In genomic region chr2:161166538-161167409, GRCh38 we compare ENCODE assay signal across 9 cellular contexts. TPM values are rescaled to one million over a fixed set of nuclear protein-coding genes. Genes with fewer than 3 reads are reported as not detected.
DNase-seq lines count a peak whose midpoint lies in the region; ATAC-seq and TF ChIP-seq lines count a peak whose summit lies in the region.
"Had no signal": no experiment of that assay in that cellular context is flagged by ENCODE, and none has a peak within 500 bp of the region (broad histone marks: within the 10 kb centered on the region; RNA-seq: fewer than 3 reads in every experiment).

No MANE protein-coding gene starts in this region.

- intact Hi-C loops in Calu3 (cut with micrococcal nuclease; ENCODE audit: unreplicated experiment), result no loop called here

- H3K27me3 Mint-ChIP-seq in Calu3 (ENCODE audit: unreplicated experiment), result no peaks in the 10 kb centered on the region

- H3K27ac Mint-ChIP-seq in Calu3 (ENCODE audit: unreplicated experiment), result no peak overlapping the region

- peaks cover 0 to 47% (median 9%) of the 10 kb centered on the region in 11 experiments; a peak in 7 of 22 replicates for H4K20me1 ChIP-seq in BLaER1 treated with 17β-estradiol and CSF1 and Interleukin-3, amounts not matched to agents 10 nM and 100 nM

- no peak for TF ChIP-seq CTCF in HL-60 (IDR thresholded peaks at IDR 0.05; ENCODE audit: insufficient read depth, low read length)
- no peak for TF ChIP-seq CTCF in Calu3 (IDR thresholded peaks at IDR 0.05; ENCODE audit: unreplicated experiment)

- peak overlapping the region in 3 of 11 experiments; percentile 12 to 66 (median 40); a peak in 5 of 22 replicates for H3K9ac ChIP-seq in BLaER1 treated with 17β-estradiol and CSF1 and Interleukin-3, amounts not matched to agents 10 nM and 100 nM

- H3K9me3 ChIP-seq in BLaER1 treated with 17β-estradiol and CSF1 and Interleukin-3, amounts not matched to agents 10 nM and 100 nM (replicated peaks in 1 of 11), result peaks cover 0 to 27% (median 3%) of the 10 kb centered on the region in 11 experiments; a peak in 7 of 22 replicates
- H3K9me3 ChIP-seq: thoracic aorta had no signal

- H3K4me2 ChIP-seq in BLaER1 treated with 17β-estradiol and CSF1 and Interleukin-3, amounts not matched to agents 10 nM and 100 nM, result peak overlapping the region in 8 of 11 experiments; percentile 3 to 86 (median 70); a peak in 14 of 22 replicates

- H3K27ac ChIP-seq in BLaER1 treated with 17β-estradiol and CSF1 and Interleukin-3, amounts not matched to agents 10 nM and 100 nM, result peak overlapping the region in 8 of 11 experiments; percentile 4 to 86 (median 74); a peak in 15 of 22 replicates
- H3K27ac ChIP-seq in HL-60 (replicated peaks), result peak overlapping the region; percentile 56
- H3K27ac ChIP-seq: thoracic aorta had no signal

- ATAC-seq in GM21381 (IDR thresholded peaks at IDR 0.05; ENCODE audit: unreplicated experiment), result peak; percentile 78

- H3K4me3 Mint-ChIP-seq in Calu3 (ENCODE audit: low read depth, unreplicated experiment), result no peak overlapping the region

- BruUV-seq in Calu3 (replicated peaks; lab: Mats Ljungman, UMichigan), result no TSS peak

- DNase-seq in HL-60 (ENCODE audit: low read depth in 1 of 2, low spot score in 1 of 2), result no peak
- DNase-seq in activated naive CD4-positive, alpha-beta T cell treated with Interleukin-2 at 50 U/mL for 16 hours, result peak; percentile 74
- peak; percentile 33 for DNase-seq in stimulated activated CD4-positive, alpha-beta T cell treated with anti-CD3 and anti-CD28 coated beads, Interleukin-2, amount 100 ng/mL, for 4 hours (ENCODE audit: low read depth)
- no peak for DNase-seq in Kasumi-1 (lab: John Stamatoyannopoulos, UW)
- DNase-seq in Calu3, result no peak
- no peak for DNase-seq in DMS153 (lab: John Stamatoyannopoulos, UW)

- H3K36me3 Mint-ChIP-seq in Calu3 (ENCODE audit: insufficient read depth, unreplicated experiment), result peaks cover 47% of the 10 kb centered on the region

- H3K27me3 ChIP-seq in BLaER1 treated with 17β-estradiol and CSF1 and Interleukin-3, amounts not matched to agents 10 nM and 100 nM, result no peaks in the 10 kb centered on the region
- H3K27me3 ChIP-seq in HL-60 (ENCODE audit: insufficient read depth, poor library complexity, severe bottlenecking), result no peaks in the 10 kb centered on the region

- CTCF ChIA-PET in Calu3 (lab: Charles Lee), result no interaction called here

- peak overlapping the region in 4 of 10 experiments; percentile 4 to 35 (median 12); a peak in 4 of 20 replicates for H3K4me3 ChIP-seq in BLaER1 treated with 17β-estradiol and CSF1 and Interleukin-3, amounts not matched to agents 10 nM and 100 nM
- no peak overlapping the region for H3K4me3 ChIP-seq in HL-60 (replicated peaks; ENCODE audit: insufficient read depth, low read length)
- H3K4me3 ChIP-seq: thoracic aorta had no signal

- H3K4me1 Mint-ChIP-seq in Calu3 (ENCODE audit: low read depth, unreplicated experiment), result peaks cover 16% of the 10 kb centered on the region

- H3K9me3 Mint-ChIP-seq in Calu3 (ENCODE audit: low read depth, unreplicated experiment), result no peaks in the 10 kb centered on the region

- peaks cover 29 to 87% (median 54%) of the 10 kb centered on the region in 11 experiments for H3K36me3 ChIP-seq in BLaER1 treated with 17β-estradiol and CSF1 and Interleukin-3, amounts not matched to agents 10 nM and 100 nM
- H3K36me3 ChIP-seq: thoracic aorta had no signal

- H3K4me1 ChIP-seq in BLaER1 treated with 17β-estradiol and CSF1 and Interleukin-3, amounts not matched to agents 10 nM and 100 nM, result peaks cover 8 to 100% (median 74%) of the 10 kb centered on the region in 10 experiments

RNA-seq across cellular contexts. Expression of gene TANK, which starts 6.5 kb away (rescaled TPM):
- 81.3 and 85.4 TPM in 2 replicates for total RNA-seq in Calu3 (2022)

Comparison
In these comparisons a context has a peak if more than half of its experiments do, and no peak if none do; other contexts are left out.
1. DNase-seq: peak in activated naive CD4-positive, alpha-beta T cell treated with Interleukin-2 at 50 U/mL for 16 hours (single experiment) and stimulated activated CD4-positive, alpha-beta T cell treated with anti-CD3 and anti-CD28 coated beads, Interleukin-2, amount 100 ng/mL, for 4 hours (single experiment); none in HL-60 (0 of 2), Kasumi-1 (0 of 2), Calu3 (single experiment) and DMS153 (single experiment).